ENCODE assay signal across 1 cellular context in the genomic region with DNA sequence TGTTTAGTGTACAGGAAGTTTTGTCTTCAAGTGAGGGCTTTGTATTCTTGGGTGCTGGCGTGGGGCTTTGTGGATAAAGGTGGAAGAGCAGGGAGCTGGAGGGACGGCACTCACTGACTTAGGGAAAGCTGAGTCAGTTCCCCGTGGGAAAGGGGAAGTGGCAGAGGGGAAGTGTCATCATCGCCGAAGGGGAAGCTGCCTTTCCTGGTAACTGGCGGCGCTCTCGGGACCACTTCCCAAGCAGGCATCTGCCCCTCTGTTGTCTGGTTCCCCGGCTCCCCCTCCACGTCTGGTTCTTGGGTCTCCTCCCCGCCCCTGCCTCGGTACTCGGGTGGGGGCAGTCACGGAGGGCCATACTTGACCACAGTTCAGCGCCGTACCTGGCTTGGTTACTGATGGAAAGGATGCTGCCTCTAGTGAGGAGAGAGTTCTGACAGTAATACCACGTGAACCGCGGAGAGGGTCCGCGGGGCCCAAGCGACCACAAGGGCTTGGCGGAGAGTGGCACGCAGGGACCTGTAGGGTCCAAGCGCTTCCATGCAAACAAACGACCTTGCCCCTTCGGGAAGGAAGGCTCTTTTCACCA.
TF ChIP-seq lines count a peak whose summit lies in the region.

No MANE protein-coding gene starts in this region.

TF ChIP-seq in K562, 482 proteins besides CTCF, POLR2A, EP300 and RAD21 (continued from another document):
- TF ChIP-seq, protein P1, sequence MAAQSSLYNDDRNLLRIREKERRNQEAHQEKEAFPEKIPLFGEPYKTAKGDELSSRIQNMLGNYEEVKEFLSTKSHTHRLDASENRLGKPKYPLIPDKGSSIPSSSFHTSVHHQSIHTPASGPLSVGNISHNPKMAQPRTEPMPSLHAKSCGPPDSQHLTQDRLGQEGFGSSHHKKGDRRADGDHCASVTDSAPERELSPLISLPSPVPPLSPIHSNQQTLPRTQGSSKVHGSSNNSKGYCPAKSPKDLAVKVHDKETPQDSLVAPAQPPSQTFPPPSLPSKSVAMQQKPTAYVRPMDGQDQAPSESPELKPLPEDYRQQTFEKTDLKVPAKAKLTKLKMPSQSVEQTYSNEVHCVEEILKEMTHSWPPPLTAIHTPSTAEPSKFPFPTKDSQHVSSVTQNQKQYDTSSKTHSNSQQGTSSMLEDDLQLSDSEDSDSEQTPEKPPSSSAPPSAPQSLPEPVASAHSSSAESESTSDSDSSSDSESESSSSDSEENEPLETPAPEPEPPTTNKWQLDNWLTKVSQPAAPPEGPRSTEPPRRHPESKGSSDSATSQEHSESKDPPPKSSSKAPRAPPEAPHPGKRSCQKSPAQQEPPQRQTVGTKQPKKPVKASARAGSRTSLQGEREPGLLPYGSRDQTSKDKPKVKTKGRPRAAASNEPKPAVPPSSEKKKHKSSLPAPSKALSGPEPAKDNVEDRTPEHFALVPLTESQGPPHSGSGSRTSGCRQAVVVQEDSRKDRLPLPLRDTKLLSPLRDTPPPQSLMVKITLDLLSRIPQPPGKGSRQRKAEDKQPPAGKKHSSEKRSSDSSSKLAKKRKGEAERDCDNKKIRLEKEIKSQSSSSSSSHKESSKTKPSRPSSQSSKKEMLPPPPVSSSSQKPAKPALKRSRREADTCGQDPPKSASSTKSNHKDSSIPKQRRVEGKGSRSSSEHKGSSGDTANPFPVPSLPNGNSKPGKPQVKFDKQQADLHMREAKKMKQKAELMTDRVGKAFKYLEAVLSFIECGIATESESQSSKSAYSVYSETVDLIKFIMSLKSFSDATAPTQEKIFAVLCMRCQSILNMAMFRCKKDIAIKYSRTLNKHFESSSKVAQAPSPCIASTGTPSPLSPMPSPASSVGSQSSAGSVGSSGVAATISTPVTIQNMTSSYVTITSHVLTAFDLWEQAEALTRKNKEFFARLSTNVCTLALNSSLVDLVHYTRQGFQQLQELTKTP (IDR thresholded peaks at IDR 0.05; ENCODE audit: low read depth in 1 of 2, partially characterized antibody in 2 of 2) = peak in 1 of 2 experiments; percentile 34
- TF ChIP-seq SREBF1 (IDR thresholded peaks at IDR 0.05; ENCODE audit: borderline replicate concordance, low read depth, low read length) (no peak), ETV5 (CRISPR knock-in tag; IDR thresholded peaks at IDR 0.05; ENCODE audit: low read depth) (peak; percentile 45; the same call in 1 of the 2 replicates), ZNF589 (CRISPR knock-in tag; IDR thresholded peaks at IDR 0.05; ENCODE audit: low read depth) (peak; percentile 58; the same call in 1 of the 2 replicates), KDM5B (IDR thresholded peaks at IDR 0.05; ENCODE audit: insufficient replicate concordance, low read depth, low read length) (peak; percentile 25), ZBTB8A (IDR thresholded peaks at IDR 0.05; ENCODE audit: partially characterized antibody) (no peak), FOXP1 (CRISPR knock-in tag; IDR thresholded peaks at IDR 0.05) (no peak), CEBPB (tag; IDR thresholded peaks at IDR 0.05) (peak; percentile 6; the same call in 1 of the 2 replicates), MTA1 (IDR thresholded peaks at IDR 0.05; ENCODE audit: borderline replicate concordance) (0 out of 2 replicates have a peak, but pooled peaks have one; percentile 43), MEF2A (IDR thresholded peaks at IDR 0.05; ENCODE audit: control insufficient read depth, low read depth, low read length) (no peak), RBBP5 (IDR thresholded peaks at IDR 0.05; ENCODE audit: borderline replicate concordance, insufficient read depth, low read length, poor library complexity, severe bottlenecking) (no peak), SPI1 (IDR thresholded peaks at IDR 0.05; ENCODE audit: borderline replicate concordance, low read depth, low read length) (peak; percentile 99), ETV6 (IDR thresholded peaks at IDR 0.05; ENCODE audit: borderline replicate concordance in 1 of 2, low read depth in 2 of 2, low read length in 1 of 2) (peak; percentile 98), ETV6 (CRISPR knock-in tag; IDR thresholded peaks at IDR 0.05; ENCODE audit: borderline replicate concordance) (no peak), POLR2AphosphoS5 (IDR thresholded peaks at IDR 0.05; ENCODE audit: control insufficient read depth, insufficient read depth, low read depth, low read length) (peak; percentile 50; the same call in 1 of the 2 replicates), PML (IDR thresholded peaks at IDR 0.05; ENCODE audit: low read length) (no peak), JUND (IDR thresholded peaks at IDR 0.05; ENCODE audit: borderline replicate concordance, low read depth, low read length) (peak; percentile 55; the same call in 1 of the 2 replicates), JUND (tag; IDR thresholded peaks at IDR 0.05; ENCODE audit: borderline replicate concordance, low read depth, low read length) (peak; percentile 60; the same call in 1 of the 3 replicates), CEBPG (CRISPR knock-in tag; IDR thresholded peaks at IDR 0.05) (peak; percentile 43; the same call in 1 of the 2 replicates), CEBPG (tag; conservative IDR thresholded peaks at IDR 0.05 in 1 of 2, IDR thresholded peaks at IDR 0.05 in 1 of 2) (peak; percentile 48 to 61; a peak in 2 of 4 replicates), CREM (IDR thresholded peaks at IDR 0.05; ENCODE audit: low read depth) (peak; percentile 35), KLF16 (IDR thresholded peaks at IDR 0.05) (no peak), HNRNPUL1 (IDR thresholded peaks at IDR 0.05; ENCODE audit: low read length) (no peak), TAF1 (IDR thresholded peaks at IDR 0.05; ENCODE audit: control insufficient read depth, extremely low read depth, insufficient read depth, low read length, severe bottlenecking) (peak; percentile 35), ZNF316 (IDR thresholded peaks at IDR 0.05) (peak; percentile 74), ZNF764 (CRISPR knock-in tag; IDR thresholded peaks at IDR 0.05; ENCODE audit: low read depth) (no peak), MAFK (IDR thresholded peaks at IDR 0.05; ENCODE audit: low read length) (peak; percentile 62; the same call in 1 of the 2 replicates), EP400 (IDR thresholded peaks at IDR 0.05) (0 out of 2 replicates have a peak, but pooled peaks have one; percentile 24), DPF2 (IDR thresholded peaks at IDR 0.05) (peak; percentile 4; the same call in 1 of the 2 replicates), RBFOX2 (IDR thresholded peaks at IDR 0.05; ENCODE audit: low read depth, low read length) (peak; percentile 71), ELF1 (tag; IDR thresholded peaks at IDR 0.05) (peak; percentile 64), TFAM (CRISPR knock-in tag; conservative IDR thresholded peaks at IDR 0.05) (no peak), C11orf30 (IDR thresholded peaks at IDR 0.05; ENCODE audit: low read depth) (peak; percentile 86)
- TF ChIP-seq, protein P2, sequence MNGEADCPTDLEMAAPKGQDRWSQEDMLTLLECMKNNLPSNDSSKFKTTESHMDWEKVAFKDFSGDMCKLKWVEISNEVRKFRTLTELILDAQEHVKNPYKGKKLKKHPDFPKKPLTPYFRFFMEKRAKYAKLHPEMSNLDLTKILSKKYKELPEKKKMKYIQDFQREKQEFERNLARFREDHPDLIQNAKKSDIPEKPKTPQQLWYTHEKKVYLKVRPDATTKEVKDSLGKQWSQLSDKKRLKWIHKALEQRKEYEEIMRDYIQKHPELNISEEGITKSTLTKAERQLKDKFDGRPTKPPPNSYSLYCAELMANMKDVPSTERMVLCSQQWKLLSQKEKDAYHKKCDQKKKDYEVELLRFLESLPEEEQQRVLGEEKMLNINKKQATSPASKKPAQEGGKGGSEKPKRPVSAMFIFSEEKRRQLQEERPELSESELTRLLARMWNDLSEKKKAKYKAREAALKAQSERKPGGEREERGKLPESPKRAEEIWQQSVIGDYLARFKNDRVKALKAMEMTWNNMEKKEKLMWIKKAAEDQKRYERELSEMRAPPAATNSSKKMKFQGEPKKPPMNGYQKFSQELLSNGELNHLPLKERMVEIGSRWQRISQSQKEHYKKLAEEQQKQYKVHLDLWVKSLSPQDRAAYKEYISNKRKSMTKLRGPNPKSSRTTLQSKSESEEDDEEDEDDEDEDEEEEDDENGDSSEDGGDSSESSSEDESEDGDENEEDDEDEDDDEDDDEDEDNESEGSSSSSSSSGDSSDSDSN (IDR thresholded peaks at IDR 0.05; ENCODE audit: borderline replicate concordance in 1 of 2, low read depth in 2 of 2, low read length in 2 of 2) = peak in 1 of 2 experiments; percentile 36; a peak in 1 of 4 replicates
- TF ChIP-seq, protein P3, sequence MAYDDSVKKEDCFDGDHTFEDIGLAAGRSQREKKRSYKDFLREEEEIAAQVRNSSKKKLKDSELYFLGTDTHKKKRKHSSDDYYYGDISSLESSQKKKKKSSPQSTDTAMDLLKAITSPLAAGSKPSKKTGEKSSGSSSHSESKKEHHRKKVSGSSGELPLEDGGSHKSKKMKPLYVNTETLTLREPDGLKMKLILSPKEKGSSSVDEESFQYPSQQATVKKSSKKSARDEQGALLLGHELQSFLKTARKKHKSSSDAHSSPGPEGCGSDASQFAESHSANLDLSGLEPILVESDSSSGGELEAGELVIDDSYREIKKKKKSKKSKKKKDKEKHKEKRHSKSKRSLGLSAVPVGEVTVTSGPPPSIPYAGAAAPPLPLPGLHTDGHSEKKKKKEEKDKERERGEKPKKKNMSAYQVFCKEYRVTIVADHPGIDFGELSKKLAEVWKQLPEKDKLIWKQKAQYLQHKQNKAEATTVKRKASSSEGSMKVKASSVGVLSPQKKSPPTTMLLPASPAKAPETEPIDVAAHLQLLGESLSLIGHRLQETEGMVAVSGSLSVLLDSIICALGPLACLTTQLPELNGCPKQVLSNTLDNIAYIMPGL (CRISPR knock-in tag; IDR thresholded peaks at IDR 0.05) = no peak
- TF ChIP-seq, protein P4, sequence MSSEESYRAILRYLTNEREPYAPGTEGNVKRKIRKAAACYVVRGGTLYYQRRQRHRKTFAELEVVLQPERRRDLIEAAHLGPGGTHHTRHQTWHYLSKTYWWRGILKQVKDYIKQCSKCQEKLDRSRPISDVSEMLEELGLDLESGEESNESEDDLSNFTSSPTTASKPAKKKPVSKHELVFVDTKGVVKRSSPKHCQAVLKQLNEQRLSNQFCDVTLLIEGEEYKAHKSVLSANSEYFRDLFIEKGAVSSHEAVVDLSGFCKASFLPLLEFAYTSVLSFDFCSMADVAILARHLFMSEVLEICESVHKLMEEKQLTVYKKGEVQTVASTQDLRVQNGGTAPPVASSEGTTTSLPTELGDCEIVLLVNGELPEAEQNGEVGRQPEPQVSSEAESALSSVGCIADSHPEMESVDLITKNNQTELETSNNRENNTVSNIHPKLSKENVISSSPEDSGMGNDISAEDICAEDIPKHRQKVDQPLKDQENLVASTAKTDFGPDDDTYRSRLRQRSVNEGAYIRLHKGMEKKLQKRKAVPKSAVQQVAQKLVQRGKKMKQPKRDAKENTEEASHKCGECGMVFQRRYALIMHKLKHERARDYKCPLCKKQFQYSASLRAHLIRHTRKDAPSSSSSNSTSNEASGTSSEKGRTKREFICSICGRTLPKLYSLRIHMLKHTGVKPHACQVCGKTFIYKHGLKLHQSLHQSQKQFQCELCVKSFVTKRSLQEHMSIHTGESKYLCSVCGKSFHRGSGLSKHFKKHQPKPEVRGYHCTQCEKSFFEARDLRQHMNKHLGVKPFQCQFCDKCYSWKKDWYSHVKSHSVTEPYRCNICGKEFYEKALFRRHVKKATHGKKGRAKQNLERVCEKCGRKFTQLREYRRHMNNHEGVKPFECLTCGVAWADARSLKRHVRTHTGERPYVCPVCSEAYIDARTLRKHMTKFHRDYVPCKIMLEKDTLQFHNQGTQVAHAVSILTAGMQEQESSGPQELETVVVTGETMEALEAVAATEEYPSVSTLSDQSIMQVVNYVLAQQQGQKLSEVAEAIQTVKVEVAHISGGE (CRISPR knock-in tag; IDR thresholded peaks at IDR 0.05) = peak in 1 of 3 experiments; percentile 79; a peak in 2 of 6 replicates
- TF ChIP-seq, protein P5, sequence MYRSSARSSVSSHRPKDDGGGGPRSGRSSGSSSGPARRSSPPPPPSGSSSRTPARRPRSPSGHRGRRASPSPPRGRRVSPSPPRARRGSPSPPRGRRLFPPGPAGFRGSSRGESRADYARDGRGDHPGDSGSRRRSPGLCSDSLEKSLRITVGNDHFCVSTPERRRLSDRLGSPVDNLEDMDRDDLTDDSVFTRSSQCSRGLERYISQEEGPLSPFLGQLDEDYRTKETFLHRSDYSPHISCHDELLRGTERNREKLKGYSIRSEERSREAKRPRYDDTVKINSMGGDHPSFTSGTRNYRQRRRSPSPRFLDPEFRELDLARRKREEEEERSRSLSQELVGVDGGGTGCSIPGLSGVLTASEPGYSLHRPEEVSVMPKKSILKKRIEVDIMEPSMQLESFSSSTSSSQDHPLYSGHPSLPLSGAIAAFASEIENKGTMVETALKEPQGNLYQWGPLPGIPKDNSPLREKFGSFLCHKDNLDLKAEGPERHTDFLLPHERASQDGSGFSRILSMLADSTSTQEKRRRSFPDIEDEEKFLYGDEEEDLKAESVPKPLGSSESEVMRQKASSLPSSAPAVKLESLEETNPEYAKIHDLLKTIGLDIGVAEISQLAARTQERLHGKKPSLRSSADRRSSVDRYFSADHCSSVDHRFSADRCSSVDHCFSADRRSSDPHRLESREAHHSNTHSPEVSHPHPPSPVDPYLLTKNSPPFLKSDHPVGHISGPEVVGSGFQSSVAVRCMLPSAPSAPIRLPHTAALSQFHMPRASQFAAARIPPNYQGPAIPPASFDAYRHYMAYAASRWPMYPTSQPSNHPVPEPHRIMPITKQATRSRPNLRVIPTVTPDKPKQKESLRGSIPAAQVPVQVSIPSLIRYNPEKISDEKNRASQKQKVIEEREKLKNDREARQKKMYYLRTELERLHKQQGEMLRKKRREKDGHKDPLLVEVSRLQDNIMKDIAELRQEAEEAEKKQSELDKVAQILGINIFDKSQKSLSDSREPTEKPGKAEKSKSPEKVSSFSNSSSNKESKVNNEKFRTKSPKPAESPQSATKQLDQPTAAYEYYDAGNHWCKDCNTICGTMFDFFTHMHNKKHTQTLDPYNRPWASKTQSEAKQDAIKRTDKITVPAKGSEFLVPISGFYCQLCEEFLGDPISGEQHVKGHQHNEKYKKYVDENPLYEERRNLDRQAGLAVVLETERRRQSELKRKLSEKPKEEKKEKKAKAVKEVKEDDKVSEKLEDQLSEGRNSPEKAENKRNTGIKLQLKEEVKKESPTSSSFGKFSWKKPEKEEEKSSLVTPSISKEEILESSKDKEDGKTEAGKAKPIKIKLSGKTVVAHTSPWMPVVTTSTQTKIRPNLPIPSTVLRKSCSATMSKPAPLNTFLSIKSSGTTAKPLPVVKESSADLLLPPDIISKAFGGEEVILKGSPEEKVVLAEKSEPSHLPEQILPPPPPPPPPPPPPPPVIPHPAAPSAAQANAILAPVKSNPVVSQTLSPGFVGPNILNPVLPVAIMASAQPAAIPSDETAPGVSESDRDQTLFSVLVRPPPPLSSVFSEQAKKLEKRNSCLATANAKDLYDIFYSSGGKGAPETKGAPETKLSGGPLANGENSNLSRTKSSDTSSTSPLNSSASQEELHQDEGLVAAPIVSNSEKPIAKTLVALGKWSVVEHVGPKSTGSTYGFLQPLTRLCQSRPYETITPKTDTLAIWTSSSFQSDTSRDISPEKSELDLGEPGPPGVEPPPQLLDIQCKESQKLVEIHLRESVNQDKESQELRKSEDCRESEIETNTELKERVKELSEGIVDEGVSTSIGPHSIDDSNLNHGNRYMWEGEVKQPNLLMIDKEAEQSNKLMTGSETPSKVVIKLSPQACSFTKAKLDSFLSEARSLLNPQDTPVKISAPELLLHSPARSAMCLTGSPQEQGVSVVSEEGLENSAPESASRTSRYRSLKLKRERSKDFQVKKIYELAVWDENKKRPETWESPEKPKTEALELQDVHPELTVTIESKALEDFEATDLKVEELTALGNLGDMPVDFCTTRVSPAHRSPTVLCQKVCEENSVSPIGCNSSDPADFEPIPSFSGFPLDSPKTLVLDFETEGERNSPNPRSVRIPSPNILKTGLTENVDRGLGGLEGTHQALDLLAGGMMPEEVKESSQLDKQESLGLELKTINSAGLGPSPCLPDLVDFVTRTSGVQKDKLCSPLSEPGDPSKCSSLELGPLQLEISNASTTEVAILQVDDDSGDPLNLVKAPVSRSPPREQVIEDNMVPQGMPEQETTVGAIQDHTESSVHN (IDR thresholded peaks at IDR 0.05; ENCODE audit: borderline replicate concordance in 1 of 2, low read depth in 1 of 2) = peak in 1 of 2 experiments; percentile 73; a peak in 2 of 4 replicates
